18 cellular contexts compared by ENCODE assay signal in the genomic region with DNA sequence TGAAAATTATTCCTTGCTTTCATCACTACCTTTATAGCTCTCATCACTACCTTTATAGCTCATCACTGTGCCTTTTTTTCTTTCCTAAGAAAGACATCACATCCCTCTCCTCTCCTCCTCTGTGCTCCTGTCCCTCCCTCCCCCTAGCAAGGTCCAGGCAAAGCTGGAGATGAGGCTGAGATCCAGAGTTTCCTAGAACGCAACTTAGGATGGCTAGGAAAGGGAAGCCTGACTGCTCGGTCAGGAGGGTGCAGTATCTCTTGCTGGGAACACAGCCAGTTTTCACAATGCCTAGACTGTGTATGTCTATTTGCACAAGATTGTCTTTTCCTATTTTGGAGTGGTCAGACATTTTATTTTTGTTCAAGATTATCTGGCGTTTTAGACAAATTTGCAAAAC. TPM values are rescaled to one million over a fixed set of nuclear protein-coding genes. Genes with fewer than 3 reads are reported as not detected.
DNase-seq lines count a peak whose midpoint lies in the region; ATAC-seq and TF ChIP-seq lines count a peak whose summit lies in the region.
"Had no signal": no experiment of that assay in that cellular context is flagged by ENCODE, and none has a peak within 500 bp of the region (broad histone marks: within the 10 kb centered on the region; RNA-seq: fewer than 3 reads in every experiment).

No MANE protein-coding gene starts in this region.

- H3K27ac Mint-ChIP-seq in activated T-cell treated with anti-CD3 and anti-CD28 coated beads, Interleukin-2, amount 50 U/mL, for 72 hours, result no peak overlapping the region
- H3K27ac Mint-ChIP-seq in CD4-positive, alpha-beta T cell, result no peak overlapping the region
- H3K27ac Mint-ChIP-seq: B cell; CD4-positive, alpha-beta memory T cell; IgD-negative memory B cell had no signal

- peaks cover 19% of the 10 kb centered on the region for H3K36me3 ChIP-seq in right atrium auricular region
- peaks cover 25% of the 10 kb centered on the region for H3K36me3 ChIP-seq in osteoblast (ENCODE audit: insufficient read depth, low read length)

- no peaks in the 10 kb centered on the region for H3K9me3 Mint-ChIP-seq in activated T-cell treated with anti-CD3 and anti-CD28 coated beads, Interleukin-2, amount 50 U/mL, for 72 hours
- no peaks in the 10 kb centered on the region for H3K9me3 Mint-ChIP-seq in CD4-positive, alpha-beta T cell
- H3K9me3 Mint-ChIP-seq: CD4-positive, alpha-beta memory T cell; H9; IgD-negative memory B cell had no signal

- no peaks in the 10 kb centered on the region for H3K36me3 Mint-ChIP-seq in activated T-cell treated with anti-CD3 and anti-CD28 coated beads, Interleukin-2, amount 50 U/mL, for 72 hours (ENCODE audit: insufficient read depth in 2 of 2)
- peaks cover 48% of the 10 kb centered on the region for H3K36me3 Mint-ChIP-seq in CD4-positive, alpha-beta T cell (ENCODE audit: low read depth)

- POLR2A ChIA-PET in CD4-positive, alpha-beta T cell (lab: Charles Lee), result no interaction called here

- no peaks in the 10 kb centered on the region for H3K27me3 Mint-ChIP-seq in activated T-cell treated with anti-CD3 and anti-CD28 coated beads, Interleukin-2, amount 50 U/mL, for 72 hours (ENCODE audit: low read depth)
- H3K27me3 Mint-ChIP-seq in CD4-positive, alpha-beta T cell, result no peaks in the 10 kb centered on the region
- H3K27me3 Mint-ChIP-seq: B cell; CD4-positive, alpha-beta memory T cell; IgD-negative memory B cell had no signal

- H3K4me3 ChIP-seq in right atrium auricular region (no peak overlapping the region), osteoblast (ENCODE audit: insufficient read depth, low read length) (no peak overlapping the region)

- no peak for DNase-seq in Right ventricle myocardium superior
- no peak for DNase-seq in right atrium auricular region (ENCODE audit: low spot score)
- no peak for DNase-seq in left cardiac atrium
- DNase-seq in osteoblast (ENCODE audit: insufficient read length, low spot score, missing footprints), result peak; percentile 66
- no peak for DNase-seq in NCI-H2171 (lab: John Stamatoyannopoulos, UW)
- DNase-seq in activated T-cell treated with anti-CD3 and anti-CD28 coated beads, Interleukin-2, amount 50 U/mL, for 72 hours, result no peak
- DNase-seq in CD4-positive, alpha-beta T cell, result no peak
- DNase-seq: ACHN; C1 segment of cervical spinal cord; CD4-positive, alpha-beta memory T cell; COR-L47; GF-D8; GOT3; H9 had no signal

- H3K9me3 ChIP-seq in right atrium auricular region (no peaks in the 10 kb centered on the region), osteoblast (ENCODE audit: low read depth, low read length) (no peaks in the 10 kb centered on the region)
- no peaks in the 10 kb centered on the region for H3K9me3 ChIP-seq in CD4-positive, alpha-beta T cell (ENCODE audit: control insufficient read depth, low read length)

- H3K79me2 ChIP-seq in osteoblast (ENCODE audit: insufficient read depth, low read length), result no peaks in the 10 kb centered on the region

- H3K4me1 ChIP-seq in right atrium auricular region (peaks cover 0 to 4% of the 10 kb centered on the region in 2 donors), osteoblast (ENCODE audit: insufficient read depth, low read length) (no peaks in the 10 kb centered on the region)

- H3K4me2 ChIP-seq in osteoblast (ENCODE audit: insufficient read depth, low read length), result no peak overlapping the region

- CTCF ChIA-PET in CD4-positive, alpha-beta T cell (lab: Charles Lee), result no interaction called here

- H3K27ac ChIP-seq in right atrium auricular region (no peak overlapping the region), VCaP (0 out of 2 replicates have a peak overlapping the region, but pooled peaks have one; percentile 9), osteoblast (ENCODE audit: low read depth, low read length) (no peak overlapping the region)
- H3K27ac ChIP-seq in CD4-positive, alpha-beta T cell (ENCODE audit: low read depth, low read length), result no peak overlapping the region

- no peaks in the 10 kb centered on the region for H3K4me1 Mint-ChIP-seq in activated T-cell treated with anti-CD3 and anti-CD28 coated beads, Interleukin-2, amount 50 U/mL, for 72 hours (ENCODE audit: low read depth)
- H3K4me1 Mint-ChIP-seq in CD4-positive, alpha-beta T cell (ENCODE audit: low read depth), result no peaks in the 10 kb centered on the region
- H3K4me1 Mint-ChIP-seq: B cell; CD4-positive, alpha-beta memory T cell; H9; IgD-negative memory B cell had no signal

- no peak overlapping the region for H3K4me3 Mint-ChIP-seq in activated T-cell treated with anti-CD3 and anti-CD28 coated beads, Interleukin-2, amount 50 U/mL, for 72 hours
- H3K4me3 Mint-ChIP-seq in CD4-positive, alpha-beta T cell, result no peak overlapping the region
- H3K4me3 Mint-ChIP-seq: B cell; CD4-positive, alpha-beta memory T cell; H9; IgD-negative memory B cell had no signal

- H4K20me1 ChIP-seq in osteoblast (ENCODE audit: insufficient read depth, low read length), result peaks cover 4% of the 10 kb centered on the region

- no peak for TF ChIP-seq CTCF in right atrium auricular region (IDR thresholded peaks at IDR 0.05)
- no peak for TF ChIP-seq CTCF in VCaP (conservative IDR thresholded peaks at IDR 0.05)
- TF ChIP-seq CTCF in osteoblast (IDR thresholded peaks at IDR 0.05; ENCODE audit: extremely low read depth, low read depth, low read length), result no peak
- TF ChIP-seq CTCF in CD4-positive, alpha-beta T cell (IDR thresholded peaks at IDR 0.05), result no peak

- ATAC-seq in Right ventricle myocardium superior (ENCODE audit: poor library complexity), result peak; percentile 63
- ATAC-seq in left cardiac atrium, result peak; percentile 13 to 63
- no peak for ATAC-seq in activated T-cell treated with anti-CD3 and anti-CD28 coated beads, Interleukin-2, amount 50 U/mL, for 72 hours (replicated peaks in 1 of 2)
- ATAC-seq in CD4-positive, alpha-beta T cell (ENCODE audit: poor library complexity), result no peak

- H3K27me3 ChIP-seq in right atrium auricular region (no peaks in the 10 kb centered on the region), osteoblast (ENCODE audit: insufficient read depth, low read length) (peaks cover 2% of the 10 kb centered on the region)
- H3K27me3 ChIP-seq in CD4-positive, alpha-beta T cell (ENCODE audit: control insufficient read depth, insufficient read depth, low read length), result no peaks in the 10 kb centered on the region

- intact Hi-C loops in Right ventricle myocardium superior (cut with DNase I), result no loop called here
- intact Hi-C loops in left cardiac atrium (cut with DNase I), result no loop called here
- intact Hi-C loops in CD4-positive, alpha-beta T cell (cut with DNase I, micrococcal nuclease), result no loop called here

- no peak overlapping the region for H2AFZ ChIP-seq in osteoblast (ENCODE audit: low read length)

RNA-seq across cellular contexts. Expression of a gene that starts 24.7 kb away (rescaled TPM):
- total RNA-seq in Right ventricle myocardium superior (20.5 TPM), right atrium auricular region (10 to 100 TPM; 11.3 to 22.9 TPM), left cardiac atrium (10 to 100 TPM; 11.6 to 13.1 TPM), osteoblast (19.2 and 23.5 TPM in 2 replicates)
- under 1 TPM; 0.10 to 0.32 TPM for total RNA-seq in activated T-cell treated with anti-CD3 and anti-CD28 coated beads, Interleukin-2, amount 50 U/mL, for 72 hours
- under 1 TPM in 1 of 2 experiments, not detected in 1; 0.08 TPM for total RNA-seq in CD4-positive, alpha-beta T cell
- total RNA-seq: HT-29 had no signal

Comparison
In these comparisons a context has a peak if more than half of its experiments do, and no peak if none do; other contexts are left out.
1. ATAC-seq: peak in Right ventricle myocardium superior (single experiment) and left cardiac atrium (2 of 2); none in activated T-cell treated with anti-CD3 and anti-CD28 coated beads, Interleukin-2, amount 50 U/mL, for 72 hours (0 of 2) and CD4-positive, alpha-beta T cell (single experiment).
2. RNA of a gene that starts 24.7 kb away (total RNA-seq): 19.2 to 23.5 TPM in osteoblast, 11.3 to 22.9 TPM in right atrium auricular region, 20.5 TPM in Right ventricle myocardium superior (single experiment) and 11.6 to 13.1 TPM in left cardiac atrium; 0.10 to 0.32 TPM in activated T-cell treated with anti-CD3 and anti-CD28 coated beads, Interleukin-2, amount 50 U/mL, for 72 hours and 0.08 TPM in CD4-positive, alpha-beta T cell; every median in the first group is over 4 times any median in the second.